In genomic region chr5:83069406-83069805, GRCh38 we compare ENCODE assay signal across 14 cellular contexts.
"Had no signal": no experiment of that assay in that cellular context is flagged by ENCODE, and none has a peak within 500 bp of the region (broad histone marks: within the 10 kb centered on the region; RNA-seq: fewer than 3 reads in every experiment).

No MANE protein-coding gene starts in this region.

- DNase-seq: activated CD4-positive, alpha-beta memory T cell treated with anti-CD3 and anti-CD28 coated beads, Interleukin-2, amount 10 ng/mL, durations not matched to agents 7 days and 5 days; activated CD4-positive, alpha-beta T cell treated with anti-CD3 and anti-CD28 coated beads for 1 hour; activated gamma-delta T cell treated with Interleukin-2 at 50 U/mL for 16 hours; activated naive CD8-positive, alpha-beta T cell treated with anti-CD3 and anti-CD28 coated beads for 36 hours; activated T-cell treated with anti-CD3 and anti-CD28 coated beads, Interleukin-2, amount 50 U/mL, for 48 hours; anterior cingulate cortex; colonic mucosa; kidney; retina; T-helper 9 cell; tibial artery; uterus had no signal

- H2AFZ ChIP-seq: parathyroid adenoma had no signal

- H3K36me3 ChIP-seq: colonic mucosa, tibial artery, uterus had no signal

- H3K27ac ChIP-seq: colonic mucosa, epithelial cell of prostate, parathyroid adenoma, tibial artery, uterus had no signal

- H3K4me1 ChIP-seq: colonic mucosa, parathyroid adenoma, uterus had no signal

- H3K9me3 ChIP-seq: colonic mucosa, tibial artery, uterus had no signal

- FAIRE-seq: kidney had no signal

- H3K4me3 ChIP-seq: colonic mucosa, tibial artery, uterus had no signal

- H3K27me3 ChIP-seq: colonic mucosa, tibial artery, uterus had no signal
